Comparison of ENCODE assay signal across 1 cellular context in the genomic region with DNA sequence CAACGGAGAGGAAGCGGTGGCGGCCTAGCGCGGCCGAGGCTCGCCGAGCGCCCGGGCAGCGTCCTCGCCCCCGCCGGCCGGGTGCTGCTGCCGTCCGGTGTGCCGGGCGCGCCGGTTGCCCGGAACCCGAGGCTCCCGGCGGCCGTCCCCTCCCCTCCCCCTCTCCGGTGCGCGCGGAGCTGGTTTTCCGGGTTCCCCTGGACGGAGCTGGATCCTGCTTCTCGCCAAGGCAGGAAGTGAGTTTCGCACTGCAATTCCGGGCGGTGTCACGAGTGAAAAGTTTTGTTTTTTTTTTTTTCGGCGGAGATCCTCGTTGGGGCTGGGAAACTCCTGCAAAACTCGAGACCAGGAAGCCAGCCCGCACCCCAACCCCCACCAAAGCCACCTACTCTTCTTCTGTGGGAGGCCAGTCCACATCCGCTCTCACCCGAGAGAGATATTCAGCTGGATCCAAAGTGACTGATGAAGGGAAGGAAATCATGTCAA.
TF ChIP-seq lines count a peak whose summit lies in the region.

Gene ERBIN, plus strand, starts transcription at position 300 of the 486 bp plus-strand sequence. CDS start 66,144 bp downstream, outside the sequence.

TF ChIP-seq in GM12878, 131 proteins besides CTCF, POLR2A, EP300 and RAD21 (continued from another document):
- TF ChIP-seq, protein P1, sequence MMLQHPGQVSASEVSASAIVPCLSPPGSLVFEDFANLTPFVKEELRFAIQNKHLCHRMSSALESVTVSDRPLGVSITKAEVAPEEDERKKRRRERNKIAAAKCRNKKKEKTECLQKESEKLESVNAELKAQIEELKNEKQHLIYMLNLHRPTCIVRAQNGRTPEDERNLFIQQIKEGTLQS (IDR thresholded peaks at IDR 0.05; ENCODE audit: borderline replicate concordance, extremely low read depth, low read depth, low read length): no peak
- TF ChIP-seq ELK1 (IDR thresholded peaks at IDR 0.05; ENCODE audit: low read depth, low read length) (no peak), BACH1 (IDR thresholded peaks at IDR 0.05; ENCODE audit: borderline replicate concordance) (peak; percentile 56), ZBTB40 (IDR thresholded peaks at IDR 0.05; ENCODE audit: borderline replicate concordance) (no peak), MXI1 (IDR thresholded peaks at IDR 0.05; ENCODE audit: low read depth, low read length) (0 out of 2 replicates have a peak, but pooled peaks have one; percentile 49), SUPT20H (IDR thresholded peaks at IDR 0.05; ENCODE audit: borderline replicate concordance, control insufficient read depth, low read depth, low read length) (no peak), RUNX3 (IDR thresholded peaks at IDR 0.05; ENCODE audit: low read length) (peak; percentile 79), CREM (IDR thresholded peaks at IDR 0.05; ENCODE audit: low read depth) (0 out of 2 replicates have a peak, but pooled peaks have one; percentile 15), LARP7 (IDR thresholded peaks at IDR 0.05) (peak; percentile 82; the same call in 1 of the 2 replicates), WRNIP1 (IDR thresholded peaks at IDR 0.05; ENCODE audit: borderline replicate concordance, low read depth, low read length) (no peak), SPI1 (IDR thresholded peaks at IDR 0.05; ENCODE audit: borderline replicate concordance, insufficient read depth, low read depth, low read length) (peak; percentile 21; the same call in 1 of the 2 replicates), HSF1 (IDR thresholded peaks at IDR 0.05; ENCODE audit: low read depth, low read length) (no peak), NR2C2 (IDR thresholded peaks at IDR 0.05; ENCODE audit: borderline replicate concordance, control insufficient read depth, insufficient read length, low read depth) (no peak), CHD4 (IDR thresholded peaks at IDR 0.05) (no peak), KDM1A (IDR thresholded peaks at IDR 0.05; ENCODE audit: borderline replicate concordance) (no peak), YY1 (IDR thresholded peaks at IDR 0.05; ENCODE audit: low read depth, low read length) (no peak; the same call in 1 of the 2 replicates), SRF (IDR thresholded peaks at IDR 0.05; ENCODE audit: low read depth in 2 of 2, low read length in 2 of 2) (no peak), ATF2 (IDR thresholded peaks at IDR 0.05; ENCODE audit: low read length) (no peak), NBN (IDR thresholded peaks at IDR 0.05) (peak; percentile 33), SMARCA5 (IDR thresholded peaks at IDR 0.05) (peak; percentile 69), FOXK2 (IDR thresholded peaks at IDR 0.05) (no peak), TARDBP (IDR thresholded peaks at IDR 0.05; ENCODE audit: borderline replicate concordance) (no peak), NFYA (IDR thresholded peaks at IDR 0.05; ENCODE audit: borderline replicate concordance, low read depth, low read length) (no peak), STAT1 (conservative IDR thresholded peaks at IDR 0.05) (no peak), PRDM15 (CRISPR knock-in tag; IDR thresholded peaks at IDR 0.05) (no peak), PAX8 (IDR thresholded peaks at IDR 0.05) (no peak), MEF2B (IDR thresholded peaks at IDR 0.05; ENCODE audit: partially characterized antibody, poor library complexity, severe bottlenecking) (no peak)
- TF ChIP-seq, protein P2, sequence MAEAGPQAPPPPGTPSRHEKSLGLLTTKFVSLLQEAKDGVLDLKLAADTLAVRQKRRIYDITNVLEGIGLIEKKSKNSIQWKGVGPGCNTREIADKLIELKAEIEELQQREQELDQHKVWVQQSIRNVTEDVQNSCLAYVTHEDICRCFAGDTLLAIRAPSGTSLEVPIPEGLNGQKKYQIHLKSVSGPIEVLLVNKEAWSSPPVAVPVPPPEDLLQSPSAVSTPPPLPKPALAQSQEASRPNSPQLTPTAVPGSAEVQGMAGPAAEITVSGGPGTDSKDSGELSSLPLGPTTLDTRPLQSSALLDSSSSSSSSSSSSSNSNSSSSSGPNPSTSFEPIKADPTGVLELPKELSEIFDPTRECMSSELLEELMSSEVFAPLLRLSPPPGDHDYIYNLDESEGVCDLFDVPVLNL (IDR thresholded peaks at IDR 0.05; ENCODE audit: low read depth, low read length): no peak
- TF ChIP-seq, protein P3, sequence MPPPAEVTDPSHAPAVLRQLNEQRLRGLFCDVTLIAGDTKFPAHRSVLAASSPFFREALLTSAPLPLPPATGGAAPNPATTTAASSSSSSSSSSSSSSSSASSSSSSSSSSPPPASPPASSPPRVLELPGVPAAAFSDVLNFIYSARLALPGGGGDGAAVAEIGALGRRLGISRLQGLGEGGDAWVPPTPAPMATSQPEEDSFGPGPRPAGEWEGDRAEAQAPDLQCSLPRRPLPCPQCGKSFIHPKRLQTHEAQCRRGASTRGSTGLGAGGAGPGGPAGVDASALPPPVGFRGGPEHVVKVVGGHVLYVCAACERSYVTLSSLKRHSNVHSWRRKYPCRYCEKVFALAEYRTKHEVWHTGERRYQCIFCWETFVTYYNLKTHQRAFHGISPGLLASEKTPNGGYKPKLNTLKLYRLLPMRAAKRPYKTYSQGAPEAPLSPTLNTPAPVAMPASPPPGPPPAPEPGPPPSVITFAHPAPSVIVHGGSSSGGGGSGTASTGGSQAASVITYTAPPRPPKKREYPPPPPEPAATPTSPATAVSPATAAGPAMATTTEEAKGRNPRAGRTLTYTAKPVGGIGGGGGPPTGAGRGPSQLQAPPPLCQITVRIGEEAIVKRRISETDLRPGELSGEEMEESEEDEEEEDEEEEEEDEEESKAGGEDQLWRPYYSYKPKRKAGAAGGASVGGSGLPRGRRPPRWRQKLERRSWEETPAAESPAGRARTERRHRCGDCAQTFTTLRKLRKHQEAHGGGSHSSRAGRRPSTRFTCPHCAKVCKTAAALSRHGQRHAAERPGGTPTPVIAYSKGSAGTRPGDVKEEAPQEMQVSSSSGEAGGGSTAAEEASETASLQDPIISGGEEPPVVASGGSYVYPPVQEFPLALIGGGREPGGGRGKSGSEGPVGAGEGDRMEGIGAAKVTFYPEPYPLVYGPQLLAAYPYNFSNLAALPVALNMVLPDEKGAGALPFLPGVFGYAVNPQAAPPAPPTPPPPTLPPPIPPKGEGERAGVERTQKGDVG (CRISPR knock-in tag; IDR thresholded peaks at IDR 0.05): no peak
